ENCODE assay signal across 2 cellular contexts in the genomic region with DNA sequence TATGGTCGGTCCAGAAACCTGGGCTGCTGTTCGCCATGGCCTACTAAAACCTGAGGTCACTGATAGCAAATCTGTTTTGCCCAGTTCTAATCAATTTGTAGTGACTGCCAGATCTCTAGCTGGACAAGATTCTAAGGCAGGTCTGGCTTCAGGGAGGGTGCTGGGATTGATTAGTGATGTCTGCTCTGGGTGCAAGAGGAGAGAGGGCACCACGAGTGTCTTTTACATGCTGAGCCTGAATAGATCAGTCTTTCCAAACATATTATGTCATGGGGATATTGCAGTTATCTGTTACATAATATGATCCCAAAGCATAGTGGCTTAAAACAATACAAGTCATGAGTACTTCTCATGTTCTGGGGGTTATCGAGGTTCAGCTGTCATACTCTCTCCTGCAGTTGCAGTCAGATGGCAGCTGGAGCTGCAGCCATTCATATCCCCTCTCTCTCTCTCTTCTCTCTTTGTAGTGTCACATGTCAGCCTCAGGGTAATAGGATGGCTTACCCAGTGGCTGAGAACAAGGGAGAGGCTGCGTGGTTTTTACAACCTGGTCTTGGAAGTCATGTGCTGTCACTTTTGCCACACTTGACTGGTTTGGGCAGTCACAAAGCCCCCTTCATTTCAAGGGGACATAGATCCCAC.
TF ChIP-seq lines count a peak whose summit lies in the region.

No MANE protein-coding gene starts in this region.

TF ChIP-seq in GM12878, 131 proteins besides CTCF, POLR2A, EP300 and RAD21:
- TF ChIP-seq, protein P1, sequence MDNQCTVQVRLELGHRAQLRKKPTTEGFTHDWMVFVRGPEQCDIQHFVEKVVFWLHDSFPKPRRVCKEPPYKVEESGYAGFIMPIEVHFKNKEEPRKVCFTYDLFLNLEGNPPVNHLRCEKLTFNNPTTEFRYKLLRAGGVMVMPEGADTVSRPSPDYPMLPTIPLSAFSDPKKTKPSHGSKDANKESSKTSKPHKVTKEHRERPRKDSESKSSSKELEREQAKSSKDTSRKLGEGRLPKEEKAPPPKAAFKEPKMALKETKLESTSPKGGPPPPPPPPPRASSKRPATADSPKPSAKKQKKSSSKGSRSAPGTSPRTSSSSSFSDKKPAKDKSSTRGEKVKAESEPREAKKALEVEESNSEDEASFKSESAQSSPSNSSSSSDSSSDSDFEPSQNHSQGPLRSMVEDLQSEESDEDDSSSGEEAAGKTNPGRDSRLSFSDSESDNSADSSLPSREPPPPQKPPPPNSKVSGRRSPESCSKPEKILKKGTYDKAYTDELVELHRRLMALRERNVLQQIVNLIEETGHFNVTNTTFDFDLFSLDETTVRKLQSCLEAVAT (IDR thresholded peaks at IDR 0.05) = peak; percentile 93
- peak in 1 of 2 experiments; percentile 10; a peak in 1 of 4 replicates for TF ChIP-seq BHLHE40 (IDR thresholded peaks at IDR 0.05; ENCODE audit: borderline replicate concordance in 1 of 2, low read depth in 2 of 2, low read length in 1 of 2)
- no peak for TF ChIP-seq SP1 (IDR thresholded peaks at IDR 0.05; ENCODE audit: low read depth, low read length)
- no peak for TF ChIP-seq SIN3A (IDR thresholded peaks at IDR 0.05; ENCODE audit: low read depth, low read length)
TF ChIP-seq in GM12878: peak in this region for 2.

TF ChIP-seq in HepG2, 621 proteins besides CTCF, POLR2A, EP300 and RAD21:
- TF ChIP-seq NR2F6 (IDR thresholded peaks at IDR 0.05) (no peak), NR2F6 (CRISPR knock-in tag; IDR thresholded peaks at IDR 0.05) (no peak), SRF (IDR thresholded peaks at IDR 0.05; ENCODE audit: low read depth, low read length) (peak; percentile 28; the same call in 1 of the 2 replicates)
TF ChIP-seq in HepG2: peak in this region for 1.
